In genomic region chr2:108444941-108445840, GRCh38 we compare ENCODE assay signal across 17 cellular contexts. TPM values are rescaled to one million over a fixed set of nuclear protein-coding genes. Genes with fewer than 3 reads are reported as not detected.
DNase-seq lines count a peak whose midpoint lies in the region; ATAC-seq, FAIRE-seq and TF ChIP-seq lines count a peak whose summit lies in the region.
"Had no signal": no experiment of that assay in that cellular context is flagged by ENCODE, and none has a peak within 500 bp of the region (broad histone marks: within the 10 kb centered on the region; RNA-seq: fewer than 3 reads in every experiment).

No MANE protein-coding gene starts in this region.

- TF ChIP-seq CTCF in H9 (conservative IDR thresholded peaks at IDR 0.05) (no peak), RWPE1 (conservative IDR thresholded peaks at IDR 0.05; ENCODE audit: low read depth) (no peak), endothelial cell of umbilical vein (IDR thresholded peaks at IDR 0.05; ENCODE audit: extremely low read depth in 1 of 2, insufficient read depth in 1 of 2, low read depth in 1 of 2, low read length in 2 of 2) (no peak)

- peaks cover 15 to 16% of the 10 kb centered on the region in 2 experiments for H3K4me1 Mint-ChIP-seq in H9
- peaks cover 11 to 20% (median 18%) of the 10 kb centered on the region in 4 donors for H3K4me1 Mint-ChIP-seq in naive thymus-derived CD8-positive, alpha-beta T cell

- H3K4me3 ChIP-seq in endothelial cell of umbilical vein (replicated peaks in 1 of 3; ENCODE audit: insufficient read depth in 1 of 3, low read depth in 1 of 3, low read length in 3 of 3) = no peak overlapping the region
- no peak overlapping the region for H3K4me3 ChIP-seq in mesodermal cell (ENCODE audit: extremely low read depth, insufficient read depth, low read length, poor library complexity, severe bottlenecking)
- H3K4me3 ChIP-seq: SJSA1 had no signal

- intact Hi-C loops in endothelial cell of umbilical vein (cut with micrococcal nuclease) = no loop called here

- no peak overlapping the region for H2BK20ac ChIP-seq in H9 (ENCODE audit: low read depth, low read length, poor library complexity, severe bottlenecking)

- H3K27ac ChIP-seq in H9 (ENCODE audit: insufficient read length, low read depth, low read length) (no peak overlapping the region), RWPE1 (peak overlapping the region; percentile 43; the same call in 1 of the 2 replicates), endothelial cell of umbilical vein (ENCODE audit: insufficient read depth, low read depth, low read length) (peak overlapping the region; percentile 27), mesodermal cell (ENCODE audit: low read depth, low read length, severe bottlenecking) (peak overlapping the region; percentile 84)
- H3K27ac ChIP-seq: SJSA1 had no signal

- POLR2A ChIA-PET in RWPE1 (lab: Yijun Ruan, JAX; ENCODE audit: low non-redundant PET) (no interaction called here), endothelial cell of umbilical vein (lab: Charles Lee) (no interaction called here)
- POLR2A ChIA-PET in naive thymus-derived CD8-positive, alpha-beta T cell (lab: Charles Lee) = no interaction called here

- DNase-seq in H9 (peak; percentile 57), RWPE1 (ENCODE audit: low spot score) (no peak), endothelial cell of umbilical vein (ENCODE audit: low read depth, low spot score) (peak; percentile 73), HPDE6-E6E7 (ENCODE audit: extremely low spot score) (no peak), GM19238 (ENCODE audit: insufficient read length, low spot score) (no peak), RKO (ENCODE audit: low spot score) (no peak)
- no peak for DNase-seq in naive thymus-derived CD8-positive, alpha-beta T cell
- DNase-seq: CD4-positive, alpha-beta memory T cell; central memory CD4-positive, alpha-beta T cell; NCI-H2081 treated with DMSO at 0.1 percent for 48 hours; occipital lobe; stimulated activated naive CD8-positive, alpha-beta T cell treated with anti-CD3 and anti-CD28 coated beads, Interleukin-15, Interleukin-2, amounts not matched to agents 100 U/mL and 50 U/mL, for 24 hours had no signal

- TSS peak; percentile 29 for BruUV-seq in endothelial cell of umbilical vein (replicated peaks; lab: Mats Ljungman, UMichigan)

- H2BK12ac ChIP-seq in H9 (ENCODE audit: insufficient read length, low read depth, low read length) = no peak overlapping the region

- H3K56ac ChIP-seq in H9 (ENCODE audit: insufficient read length, low read depth, low read length) = no peak overlapping the region

- no peak overlapping the region for H2BK5ac ChIP-seq in H9 (ENCODE audit: insufficient read length, low read length)

- H3K27me3 Mint-ChIP-seq in H9 (ENCODE audit: low read depth) = no peaks in the 10 kb centered on the region
- H3K27me3 Mint-ChIP-seq in naive thymus-derived CD8-positive, alpha-beta T cell = no peaks in the 10 kb centered on the region
- H3K27me3 Mint-ChIP-seq: activated naive CD4-positive, alpha-beta T cell treated with anti-CD3 and anti-CD28 coated beads, Interleukin-2, amount 50 U/mL, for 24 hours; CD4-positive, alpha-beta memory T cell; memory B cell had no signal

- no peak overlapping the region for H2AK5ac ChIP-seq in H9 (ENCODE audit: insufficient read length, low read length)

- no peak overlapping the region for H4K8ac ChIP-seq in H9 (replicated peaks; ENCODE audit: insufficient read length, low read depth, low read length)

- no peak for TF ChIP-seq POLR2A in endothelial cell of umbilical vein (IDR thresholded peaks at IDR 0.05; ENCODE audit: low read depth, low read length)

- peaks cover 2% of the 10 kb centered on the region; the same call in 1 of the 2 replicates for H3K4me1 ChIP-seq in H9 (ENCODE audit: insufficient read depth, low read length)
- peaks cover 13% of the 10 kb centered on the region for H3K4me1 ChIP-seq in endothelial cell of umbilical vein (ENCODE audit: control insufficient read depth, extremely low read depth, insufficient read depth, low read length)
- no peaks in the 10 kb centered on the region for H3K4me1 ChIP-seq in mesodermal cell (ENCODE audit: control insufficient read depth, insufficient read depth, low read length, poor library complexity, severe bottlenecking)

- H3K23me2 ChIP-seq in H9 (ENCODE audit: insufficient read length, low read depth, low read length, poor library complexity, severe bottlenecking) = no peaks in the 10 kb centered on the region

- dilution Hi-C loops in endothelial cell of umbilical vein (cut with MboI; ENCODE audit: extremely low pct_ligation_motif_present, low sequenced_read_pairs) = no loop called here

- H3K27ac Mint-ChIP-seq in H9 = no peak overlapping the region; a peak in 1 of 7 replicates
- H3K27ac Mint-ChIP-seq in naive thymus-derived CD8-positive, alpha-beta T cell = no peak overlapping the region
- H3K27ac Mint-ChIP-seq: activated naive CD4-positive, alpha-beta T cell treated with anti-CD3 and anti-CD28 coated beads, Interleukin-2, amount 50 U/mL, for 24 hours; CD4-positive, alpha-beta memory T cell; memory B cell had no signal

- no peak overlapping the region for H3K4ac ChIP-seq in H9 (ENCODE audit: low read depth, low read length)

- peak overlapping the region; percentile 88 for H2BK120ac ChIP-seq in H9 (ENCODE audit: low read depth, low read length, poor library complexity, severe bottlenecking)

- H2AFZ ChIP-seq in H9 (ENCODE audit: low read length) (no peak overlapping the region), endothelial cell of umbilical vein (ENCODE audit: low read depth, low read length) (peak overlapping the region; percentile 69)

- no peaks in the 10 kb centered on the region for H3K9me1 ChIP-seq in endothelial cell of umbilical vein (replicated peaks; ENCODE audit: control insufficient read depth, extremely low read depth, insufficient read depth, low read length)

- H3K4me3 Mint-ChIP-seq in H9 = no peak overlapping the region
- H3K4me3 Mint-ChIP-seq in naive thymus-derived CD8-positive, alpha-beta T cell = no peak overlapping the region
- H3K4me3 Mint-ChIP-seq: activated naive CD4-positive, alpha-beta T cell treated with anti-CD3 and anti-CD28 coated beads, Interleukin-2, amount 50 U/mL, for 24 hours; CD4-positive, alpha-beta memory T cell; memory B cell had no signal

- H3T11ph ChIP-seq in H9 (ENCODE audit: low read length) = no peak overlapping the region

- no peaks in the 10 kb centered on the region for H4K20me1 ChIP-seq in H9 (ENCODE audit: control insufficient read depth, insufficient read depth, insufficient read length)
- no peaks in the 10 kb centered on the region for H4K20me1 ChIP-seq in endothelial cell of umbilical vein (replicated peaks; ENCODE audit: control insufficient read depth, extremely low read depth, insufficient read depth, low read length)

- H3K36me3 Mint-ChIP-seq in H9 (ENCODE audit: insufficient read depth in 1 of 3, low read depth in 3 of 3) = no peaks in the 10 kb centered on the region
- H3K36me3 Mint-ChIP-seq in naive thymus-derived CD8-positive, alpha-beta T cell = peaks cover 0 to 4% (median 0%) of the 10 kb centered on the region in 3 donors
- H3K36me3 Mint-ChIP-seq: activated naive CD4-positive, alpha-beta T cell treated with anti-CD3 and anti-CD28 coated beads, Interleukin-2, amount 50 U/mL, for 24 hours; memory B cell had no signal

- H3K79me1 ChIP-seq in H9 (ENCODE audit: insufficient read depth, low read depth, low read length, poor library complexity, severe bottlenecking) = no peaks in the 10 kb centered on the region

- H4K91ac ChIP-seq in H9 (ENCODE audit: insufficient read length, low read depth, low read length) = no peak overlapping the region

- no peak overlapping the region for H2BK15ac ChIP-seq in H9 (ENCODE audit: low read depth, low read length)

- no peaks in the 10 kb centered on the region for H3K36me3 ChIP-seq in endothelial cell of umbilical vein (ENCODE audit: control insufficient read depth in 2 of 2, extremely low read depth in 1 of 2, insufficient read depth in 2 of 2, low read length in 2 of 2)
- no peaks in the 10 kb centered on the region for H3K36me3 ChIP-seq in mesodermal cell (ENCODE audit: control insufficient read depth, insufficient read depth, low read length)

- peak; percentile 63 for FAIRE-seq in endothelial cell of umbilical vein (lab: Jason Lieb, UNC)
- FAIRE-seq: GM18507 had no signal

- no peak overlapping the region for H3K14ac ChIP-seq in H9 (ENCODE audit: insufficient read depth, low read length)

- H3K9ac ChIP-seq in H9 (ENCODE audit: extremely low read depth, insufficient read length, low read length) = no peak overlapping the region
- no peak overlapping the region for H3K9ac ChIP-seq in endothelial cell of umbilical vein (replicated peaks; ENCODE audit: extremely low read depth, insufficient read depth, low read length)

- H3K9me3 Mint-ChIP-seq in H9 = no peaks in the 10 kb centered on the region
- no peaks in the 10 kb centered on the region for H3K9me3 Mint-ChIP-seq in naive thymus-derived CD8-positive, alpha-beta T cell
- H3K9me3 Mint-ChIP-seq: activated naive CD4-positive, alpha-beta T cell treated with anti-CD3 and anti-CD28 coated beads, Interleukin-2, amount 50 U/mL, for 24 hours; CD4-positive, alpha-beta memory T cell; memory B cell had no signal

- CTCF ChIA-PET in RWPE1 (lab: Yijun Ruan, JAX) = no interaction called here
- CTCF ChIA-PET in endothelial cell of umbilical vein (lab: Charles Lee) = no interaction called here

- peak overlapping the region; percentile 49 for H3K18ac ChIP-seq in H9 (ENCODE audit: insufficient read length, low read depth, low read length)

- no peak overlapping the region for H3K23ac ChIP-seq in H9 (ENCODE audit: insufficient read length, low read depth, low read length)

- ATAC-seq in naive thymus-derived CD8-positive, alpha-beta T cell = no peak
- ATAC-seq: stimulated activated naive CD8-positive, alpha-beta T cell treated with anti-CD3 and anti-CD28 coated beads, Interleukin-15, Interleukin-2, amounts not matched to agents 100 U/mL and 50 U/mL, for 24 hours had no signal

- H3K9me3 ChIP-seq in H9 (ENCODE audit: control insufficient read depth, low read depth, low read length) (no peaks in the 10 kb centered on the region), endothelial cell of umbilical vein (replicated peaks; ENCODE audit: control insufficient read depth, insufficient read depth, low read length) (no peaks in the 10 kb centered on the region), mesodermal cell (ENCODE audit: control insufficient read depth, low read length) (peaks cover 10% of the 10 kb centered on the region)
- H3K9me3 ChIP-seq: SJSA1 had no signal

- H3K27me3 ChIP-seq in H9 (ENCODE audit: insufficient read depth, low read length) = no peaks in the 10 kb centered on the region
- no peaks in the 10 kb centered on the region for H3K27me3 ChIP-seq in endothelial cell of umbilical vein (ENCODE audit: control insufficient read depth in 2 of 2, insufficient read depth in 2 of 2, low read length in 2 of 2)
- H3K27me3 ChIP-seq: SJSA1 had no signal

- H3K79me2 ChIP-seq in H9 (ENCODE audit: insufficient read depth, low read length) = no peaks in the 10 kb centered on the region; the same call in 1 of the 2 replicates
- H3K79me2 ChIP-seq in endothelial cell of umbilical vein (ENCODE audit: control insufficient read depth, insufficient read depth, low read length) = peaks cover 3% of the 10 kb centered on the region

- WGBS in H9 (ENCODE audit: extremely low coverage, insufficient read length, low lambda C conversion rate) = no CpG with 5 or more reads among the region's 1 CpG
- WGBS in mesodermal cell (ENCODE audit: insufficient coverage in 2 of 2), 2 experiments = 88% methylated on average over 1 of the region's 1 CpG; no CpG with 5 or more reads in 1 of the 2 experiments

- H4K5ac ChIP-seq in H9 (ENCODE audit: insufficient read length, low read depth, low read length) = no peak overlapping the region

- H3K4me2 ChIP-seq in H9 (ENCODE audit: insufficient read depth, insufficient read length, low read length) = no peak overlapping the region
- no peak overlapping the region for H3K4me2 ChIP-seq in endothelial cell of umbilical vein (ENCODE audit: insufficient read depth, low read length)

RNA-seq across cellular contexts. Expression of gene GCC2, which starts 3.8 kb away (rescaled TPM):
- total RNA-seq in H9 (2021) = 46.7 and 53.3 TPM in 2 replicates
- total RNA-seq in endothelial cell of umbilical vein = 33.7 and 38.7 TPM in 2 replicates
- polyA plus RNA-seq in endothelial cell of umbilical vein = 2.7 and 4.1 TPM in 2 replicates
- polyA plus RNA-seq in endothelial cell of umbilical vein (2011; cell fraction: cytosol; rRNA removed) = 4.2 and 5.4 TPM in 2 replicates
- polyA plus RNA-seq in endothelial cell of umbilical vein (2011; cell fraction: nucleus; rRNA removed) = 16.9 and 24.2 TPM in 2 replicates
- polyA plus RNA-seq in endothelial cell of umbilical vein (2012) = 21.3 and 25.3 TPM in 2 replicates
- polyA minus RNA-seq in endothelial cell of umbilical vein = 9.8 and 10.3 TPM in 2 replicates
- 4.7 TPM for polyA minus RNA-seq in endothelial cell of umbilical vein (2011; cell fraction: cytosol; rRNA and poly(A)+ RNA removed)
- 29.1 and 37.8 TPM in 2 replicates for polyA minus RNA-seq in endothelial cell of umbilical vein (2011; cell fraction: nucleus; rRNA and poly(A)+ RNA removed)
- 35.8 TPM for polyA plus RNA-seq in mesodermal cell (2013, experiment 1 of 2)
- 45.9 TPM for polyA plus RNA-seq in mesodermal cell (2013, experiment 2 of 2)
- total RNA-seq in naive thymus-derived CD8-positive, alpha-beta T cell = 100 to 1,000 TPM; 198 to 205 TPM
- polyA plus RNA-seq in naive thymus-derived CD8-positive, alpha-beta T cell = 100 to 1,000 TPM in 1 of 3 donors, 10 to 100 TPM in 2; 51.5 to 100 (median 65.0) TPM

Comparison
In these comparisons a context has a peak if more than half of its experiments do, and no peak if none do; other contexts are left out.
1. DNase-seq: peak in H9 (single experiment) and endothelial cell of umbilical vein (single experiment); none in RWPE1 (single experiment), HPDE6-E6E7 (single experiment), GM19238 (single experiment), naive thymus-derived CD8-positive, alpha-beta T cell (0 of 10) and RKO (single experiment).